ENCODE assay signal across 1 cellular context in the genomic region with DNA sequence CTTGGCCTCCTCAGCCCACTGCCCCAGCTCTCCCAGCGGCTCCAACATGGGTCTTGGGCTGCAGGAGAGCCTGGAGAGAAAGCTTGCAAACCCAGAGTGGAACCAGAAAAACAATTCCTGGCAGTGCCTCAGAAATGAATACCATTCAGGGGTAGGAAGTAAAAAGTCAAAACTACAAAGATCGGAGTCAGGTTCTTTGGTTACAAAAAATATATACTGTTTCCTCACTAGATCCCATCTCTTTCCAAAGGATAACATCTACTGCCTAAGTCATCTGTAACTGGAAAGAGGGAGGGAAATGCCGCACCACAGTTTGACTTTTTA.
TF ChIP-seq lines count a peak whose summit lies in the region.

No MANE protein-coding gene starts in this region.

TF ChIP-seq in IMR-90, 13 proteins besides CTCF, POLR2A, EP300 and RAD21 (continued from another document):
- TF ChIP-seq FOS (IDR thresholded peaks at IDR 0.05; ENCODE audit: low read depth, low read length), result no peak
TF ChIP-seq in IMR-90: peak in this region for 0.
